In genomic region chr21:31713973-31714740, GRCh38 we compare ENCODE assay signal across 12 cellular contexts. TPM values are rescaled to one million over a fixed set of nuclear protein-coding genes. Genes with fewer than 3 reads are reported as not detected.
DNase-seq lines count a peak whose midpoint lies in the region; ATAC-seq, FAIRE-seq and TF ChIP-seq lines count a peak whose summit lies in the region.
"Had no signal": no experiment of that assay in that cellular context is flagged by ENCODE, and none has a peak within 500 bp of the region (broad histone marks: within the 10 kb centered on the region; RNA-seq: fewer than 3 reads in every experiment).

No MANE protein-coding gene starts in this region.

- no peaks in the 10 kb centered on the region for H3K9me3 Mint-ChIP-seq in activated naive CD4-positive, alpha-beta T cell treated with anti-CD3 and anti-CD28 coated beads, Interleukin-2, amount 50 U/mL, for 24 hours
- H3K9me3 Mint-ChIP-seq in astrocyte (ENCODE audit: unreplicated experiment) (no peaks in the 10 kb centered on the region), glutamatergic neuron (ENCODE audit: unreplicated experiment) (no peaks in the 10 kb centered on the region)
- H3K9me3 Mint-ChIP-seq in stimulated activated memory B cell treated with anti-CD40 and anti-IgM and Interleukin-4, amounts not matched to agents 10 μg/mL and 1 μg/mL and 100 μg/mL, for 72 hours: no peaks in the 10 kb centered on the region

- no peaks in the 10 kb centered on the region for H3K27me3 Mint-ChIP-seq in activated naive CD4-positive, alpha-beta T cell treated with anti-CD3 and anti-CD28 coated beads, Interleukin-2, amount 50 U/mL, for 24 hours
- H3K27me3 Mint-ChIP-seq in astrocyte (ENCODE audit: low read depth, unreplicated experiment) (no peaks in the 10 kb centered on the region), glutamatergic neuron (ENCODE audit: unreplicated experiment) (no peaks in the 10 kb centered on the region)
- no peaks in the 10 kb centered on the region for H3K27me3 Mint-ChIP-seq in stimulated activated memory B cell treated with anti-CD40 and anti-IgM and Interleukin-4, amounts not matched to agents 10 μg/mL and 1 μg/mL and 100 μg/mL, for 72 hours

- intact Hi-C loops in lower lobe of right lung (cut with DNase I): no loop called here

- peak; percentile 51 for ATAC-seq in stimulated activated memory B cell treated with anti-CD40 and anti-IgM and Interleukin-4, amounts not matched to agents 10 μg/mL and 1 μg/mL and 100 μg/mL, for 72 hours
- ATAC-seq in lower lobe of right lung: no peak

- no peak overlapping the region for H3K4me3 ChIP-seq in astrocyte (ENCODE audit: insufficient read depth, low read depth, low read length)
- no peak overlapping the region for H3K4me3 ChIP-seq in lower lobe of right lung
- H3K4me3 ChIP-seq: spleen had no signal

- no peak overlapping the region for H2AFZ ChIP-seq in astrocyte (ENCODE audit: low read depth, low read length)

- H3K4me2 ChIP-seq in astrocyte (ENCODE audit: low read length): peak overlapping the region; percentile 22
- H3K4me2 ChIP-seq: KMS-11 had no signal

- no peak overlapping the region for H3K9ac ChIP-seq in astrocyte (ENCODE audit: low read length)
- H3K9ac ChIP-seq: KMS-11 had no signal

- H3K4me3 Mint-ChIP-seq in activated naive CD4-positive, alpha-beta T cell treated with anti-CD3 and anti-CD28 coated beads, Interleukin-2, amount 50 U/mL, for 24 hours: peak overlapping the region; percentile 9
- H3K4me3 Mint-ChIP-seq in astrocyte (ENCODE audit: unreplicated experiment): no peak overlapping the region
- H3K4me3 Mint-ChIP-seq in stimulated activated memory B cell treated with anti-CD40 and anti-IgM and Interleukin-4, amounts not matched to agents 10 μg/mL and 1 μg/mL and 100 μg/mL, for 72 hours: no peak overlapping the region
- H3K4me3 Mint-ChIP-seq in glutamatergic neuron (ENCODE audit: unreplicated experiment): no peak overlapping the region

- H3K36me3 Mint-ChIP-seq in activated naive CD4-positive, alpha-beta T cell treated with anti-CD3 and anti-CD28 coated beads, Interleukin-2, amount 50 U/mL, for 24 hours: peaks cover 3% of the 10 kb centered on the region
- H3K36me3 Mint-ChIP-seq in astrocyte (ENCODE audit: low read depth, unreplicated experiment) (no peaks in the 10 kb centered on the region), glutamatergic neuron (ENCODE audit: unreplicated experiment) (no peaks in the 10 kb centered on the region)
- H3K36me3 Mint-ChIP-seq in stimulated activated memory B cell treated with anti-CD40 and anti-IgM and Interleukin-4, amounts not matched to agents 10 μg/mL and 1 μg/mL and 100 μg/mL, for 72 hours: peaks cover 10% of the 10 kb centered on the region

- FAIRE-seq in astrocyte (lab: Jason Lieb, UNC): peak; percentile 76

- no peaks in the 10 kb centered on the region for H3K27me3 ChIP-seq in astrocyte (ENCODE audit: insufficient read depth, low read length)
- H3K27me3 ChIP-seq in lower lobe of right lung (ENCODE audit: low read depth): no peaks in the 10 kb centered on the region
- H3K27me3 ChIP-seq: spleen had no signal

- H3K4me1 Mint-ChIP-seq in activated naive CD4-positive, alpha-beta T cell treated with anti-CD3 and anti-CD28 coated beads, Interleukin-2, amount 50 U/mL, for 24 hours: peaks cover 94% of the 10 kb centered on the region
- H3K4me1 Mint-ChIP-seq in astrocyte (ENCODE audit: low read depth, unreplicated experiment): peaks cover 44% of the 10 kb centered on the region
- H3K4me1 Mint-ChIP-seq in stimulated activated memory B cell treated with anti-CD40 and anti-IgM and Interleukin-4, amounts not matched to agents 10 μg/mL and 1 μg/mL and 100 μg/mL, for 72 hours: peaks cover 84% of the 10 kb centered on the region
- peaks cover 15% of the 10 kb centered on the region for H3K4me1 Mint-ChIP-seq in glutamatergic neuron (ENCODE audit: low read depth, unreplicated experiment)

- H3K4me1 ChIP-seq in astrocyte (ENCODE audit: insufficient read depth, low read length): peaks cover 23% of the 10 kb centered on the region
- H3K4me1 ChIP-seq in lower lobe of right lung: peaks cover 34% of the 10 kb centered on the region

- peaks cover 85% of the 10 kb centered on the region for H4K20me1 ChIP-seq in astrocyte (ENCODE audit: insufficient read depth, low read length)

- peak overlapping the region; percentile 85 for H3K27ac Mint-ChIP-seq in activated naive CD4-positive, alpha-beta T cell treated with anti-CD3 and anti-CD28 coated beads, Interleukin-2, amount 50 U/mL, for 24 hours
- peak overlapping the region; percentile 35 for H3K27ac Mint-ChIP-seq in astrocyte (ENCODE audit: unreplicated experiment)
- H3K27ac Mint-ChIP-seq in stimulated activated memory B cell treated with anti-CD40 and anti-IgM and Interleukin-4, amounts not matched to agents 10 μg/mL and 1 μg/mL and 100 μg/mL, for 72 hours: peak overlapping the region; percentile 68
- H3K27ac Mint-ChIP-seq in glutamatergic neuron (ENCODE audit: unreplicated experiment): no peak overlapping the region

- H3K79me2 ChIP-seq in astrocyte (ENCODE audit: insufficient read depth, low read length): peaks cover 97% of the 10 kb centered on the region

- H3K36me3 ChIP-seq in astrocyte (ENCODE audit: insufficient read depth, low read length): no peaks in the 10 kb centered on the region
- no peaks in the 10 kb centered on the region for H3K36me3 ChIP-seq in lower lobe of right lung
- H3K36me3 ChIP-seq: spleen had no signal

- H3K27ac ChIP-seq in astrocyte (ENCODE audit: low read depth, low read length) (peak overlapping the region; percentile 2), lower lobe of right lung (no peak overlapping the region)
- H3K27ac ChIP-seq: KMS-11, spleen had no signal

- no peak for DNase-seq in activated naive CD4-positive, alpha-beta T cell treated with anti-CD3 and anti-CD28 coated beads, Interleukin-2, amount 50 U/mL, for 16 hours
- DNase-seq in HT1080 (ENCODE audit: low read depth) (peak; percentile 24), astrocyte (ENCODE audit: low read depth) (peak; percentile 33), lower lobe of right lung (no peak), HEK293T (ENCODE audit: extremely low spot score) (no peak), glutamatergic neuron (no peak)
- DNase-seq: amniotic stem cell, NCI-H526 treated with DMSO at 0.1 percent for 48 hours, spleen had no signal

- CTCF ChIA-PET in HEK293T (lab: Yijun Ruan, JAX): no interaction called here

- H3K9me3 ChIP-seq in astrocyte (ENCODE audit: insufficient read depth, low read depth, low read length) (no peaks in the 10 kb centered on the region), lower lobe of right lung (no peaks in the 10 kb centered on the region)
- H3K9me3 ChIP-seq: spleen had no signal

- no peak for TF ChIP-seq CTCF in astrocyte (IDR thresholded peaks at IDR 0.05; ENCODE audit: insufficient read depth, low read depth, low read length)
- no peak for TF ChIP-seq CTCF in lower lobe of right lung (IDR thresholded peaks at IDR 0.05)
- no peak for TF ChIP-seq CTCF in glutamatergic neuron (IDR thresholded peaks at IDR 0.05; ENCODE audit: partially characterized antibody, unreplicated experiment)

- POLR2A ChIA-PET in HEK293T (lab: Yijun Ruan, JAX): no interaction called here

TF ChIP-seq in HEK293T, 16 proteins besides CTCF, POLR2A, EP300 and RAD21:
- TF ChIP-seq SUZ12 (IDR thresholded peaks at IDR 0.05): no peak
- no peak for TF ChIP-seq LEF1 (IDR thresholded peaks at IDR 0.05; ENCODE audit: borderline replicate concordance)
- TF ChIP-seq SP1 (IDR thresholded peaks at IDR 0.05): no peak
- no peak for TF ChIP-seq ELF4 (IDR thresholded peaks at IDR 0.05)
- TF ChIP-seq FOXK2 (IDR thresholded peaks at IDR 0.05): no peak
- TF ChIP-seq ARNT (IDR thresholded peaks at IDR 0.05): no peak
- TF ChIP-seq, protein P1, sequence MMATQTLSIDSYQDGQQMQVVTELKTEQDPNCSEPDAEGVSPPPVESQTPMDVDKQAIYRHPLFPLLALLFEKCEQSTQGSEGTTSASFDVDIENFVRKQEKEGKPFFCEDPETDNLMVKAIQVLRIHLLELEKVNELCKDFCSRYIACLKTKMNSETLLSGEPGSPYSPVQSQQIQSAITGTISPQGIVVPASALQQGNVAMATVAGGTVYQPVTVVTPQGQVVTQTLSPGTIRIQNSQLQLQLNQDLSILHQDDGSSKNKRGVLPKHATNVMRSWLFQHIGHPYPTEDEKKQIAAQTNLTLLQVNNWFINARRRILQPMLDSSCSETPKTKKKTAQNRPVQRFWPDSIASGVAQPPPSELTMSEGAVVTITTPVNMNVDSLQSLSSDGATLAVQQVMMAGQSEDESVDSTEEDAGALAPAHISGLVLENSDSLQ (IDR thresholded peaks at IDR 0.05): no peak
- no peak for TF ChIP-seq HDGF (IDR thresholded peaks at IDR 0.05; ENCODE audit: borderline replicate concordance)
- no peak for TF ChIP-seq CTBP1 (IDR thresholded peaks at IDR 0.05; ENCODE audit: borderline replicate concordance)
- TF ChIP-seq FOXA1 (IDR thresholded peaks at IDR 0.05): no peak
- no peak for TF ChIP-seq L3MBTL2 (conservative IDR thresholded peaks at IDR 0.05)
- TF ChIP-seq ZNF384 (IDR thresholded peaks at IDR 0.05): no peak
- no peak for TF ChIP-seq TARDBP (IDR thresholded peaks at IDR 0.05)
- no peak for TF ChIP-seq BHLHE40 (IDR thresholded peaks at IDR 0.05; ENCODE audit: borderline replicate concordance)
- TF ChIP-seq FOXM1 (IDR thresholded peaks at IDR 0.05; ENCODE audit: borderline replicate concordance): no peak
- TF ChIP-seq NFRKB (IDR thresholded peaks at IDR 0.05): no peak

RNA-seq across cellular contexts. Expression of gene SCAF4, which starts 17.8 kb away (rescaled TPM):
- 4.6 and 7.8 TPM in 2 replicates for total RNA-seq in HT1080 (2014; rRNA removed; shearing (Covaris generic))
- 19.2 and 24.4 TPM in 2 replicates for polyA plus RNA-seq in HT1080 (2015; cell fraction: cytosol; rRNA removed)
- 52.7 and 60.3 TPM in 2 replicates for polyA plus RNA-seq in HT1080 (2015; cell fraction: nucleus; rRNA removed)
- total RNA-seq in astrocyte (28.7 and 32.9 TPM in 2 replicates), lower lobe of right lung (33.4 TPM), glutamatergic neuron (ENCODE audit: unreplicated experiment) (51.9 TPM)

RNA-seq across cellular contexts. Expression of gene SOD1, which starts 54.7 kb away (rescaled TPM):
- total RNA-seq in HT1080 (2014; rRNA removed; shearing (Covaris generic)): 205 and 240 TPM in 2 replicates
- polyA plus RNA-seq in HT1080 (2015; cell fraction: cytosol; rRNA removed): 289 and 301 TPM in 2 replicates
- 137 and 141 TPM in 2 replicates for polyA plus RNA-seq in HT1080 (2015; cell fraction: nucleus; rRNA removed)
- total RNA-seq in astrocyte (202 and 236 TPM in 2 replicates), lower lobe of right lung (160 TPM), glutamatergic neuron (ENCODE audit: unreplicated experiment) (93.7 TPM)

Comparison
In these comparisons a context has a peak if more than half of its experiments do, and no peak if none do; other contexts are left out.
1. DNase-seq: peak in HT1080 (single experiment) and astrocyte (single experiment); none in activated naive CD4-positive, alpha-beta T cell treated with anti-CD3 and anti-CD28 coated beads, Interleukin-2, amount 50 U/mL, for 16 hours (single experiment), lower lobe of right lung (single experiment), HEK293T (single experiment) and glutamatergic neuron (single experiment).